ENCODE assay signal across 8 cellular contexts in genomic region chr2:208025814-208026184, GRCh38. TPM values are rescaled to one million over a fixed set of nuclear protein-coding genes. Genes with fewer than 3 reads are reported as not detected.
A peak's percentile ranks its signal among the peaks of the same experiment; 100 is the strongest.
DNase-seq lines count a peak whose midpoint lies in the region; ATAC-seq and TF ChIP-seq lines count a peak whose summit lies in the region.

No MANE protein-coding gene starts in this region.

- no peaks in the 10 kb centered on the region for H3K36me3 ChIP-seq in stomach

- WGBS in stomach, 5 donors, result 52 to 62% (median 57%) methylated on average over 10 of the region's 10 CpGs

- no peak for TF ChIP-seq POLR2A in stomach (IDR thresholded peaks at IDR 0.05)

- no peaks in the 10 kb centered on the region for H3K27me3 Mint-ChIP-seq in memory B cell

- ATAC-seq in HG02763 (IDR thresholded peaks at IDR 0.05; ENCODE audit: unreplicated experiment) (peak; percentile 12), SK-N-SH treated with all-trans-retinoic acid at 6 μM for 48 hours (peak; percentile 6; the same call in 2 of the 3 replicates), memory B cell (ENCODE audit: low read depth) (peak; percentile 11)

- no peak for TF ChIP-seq EP300 in stomach (IDR thresholded peaks at IDR 0.05)

- H3K27ac ChIP-seq in stomach, result peak overlapping the region; percentile 72 to 91 (median 87)

- peaks cover 1% of the 10 kb centered on the region for H3K9me3 Mint-ChIP-seq in memory B cell

- peaks cover 13 to 42% (median 30%) of the 10 kb centered on the region in 4 donors for H3K4me1 ChIP-seq in stomach

- H3K9me3 ChIP-seq in stomach, result no peaks in the 10 kb centered on the region

- DNase-seq in GM12865 (ENCODE audit: low read depth), result peak; percentile 53
- no peak for DNase-seq in cardiac fibroblast (ENCODE audit: low read depth in 2 of 2)
- no peak for DNase-seq in memory B cell (ENCODE audit: low spot score in 2 of 2)
- DNase-seq in stomach, result no peak
- no peak for DNase-seq in epidermal melanocyte (ENCODE audit: insufficient read length, low spot score)
- DNase-seq in SHP77 treated with DMSO at 0.1 percent for 48 hours (lab: John Stamatoyannopoulos, UW), result no peak

- no peaks in the 10 kb centered on the region for H3K36me3 Mint-ChIP-seq in memory B cell

- no peak for TF ChIP-seq CTCF in GM12865 (IDR thresholded peaks at IDR 0.05; ENCODE audit: insufficient read depth, low read depth, low read length, missing control alignments)
- no peak for TF ChIP-seq CTCF in cardiac fibroblast (IDR thresholded peaks at IDR 0.05; ENCODE audit: low read depth, low read length)
- no peak for TF ChIP-seq CTCF in stomach (IDR thresholded peaks at IDR 0.05)

- intact Hi-C loops in stomach (cut with DNase I; ENCODE audit: low total_unique reads), result no loop called here

- peak overlapping the region; percentile 94 for H3K27ac Mint-ChIP-seq in memory B cell

- peak overlapping the region; percentile 99 for H3K4me3 Mint-ChIP-seq in memory B cell

- peaks cover 14% of the 10 kb centered on the region for H3K4me1 Mint-ChIP-seq in memory B cell

- H3K27me3 ChIP-seq in stomach, result no peaks in the 10 kb centered on the region

- H3K4me3 ChIP-seq in GM12865 (ENCODE audit: low read depth, low read length) (peak overlapping the region; percentile 67), cardiac fibroblast (replicated peaks in 1 of 2; ENCODE audit: low read depth in 2 of 2, low read length in 2 of 2) (peak overlapping the region; percentile 85 to 97), stomach (peak overlapping the region; percentile 76 to 81 (median 78))

TF ChIP-seq in SK-N-SH treated with all-trans-retinoic acid at 6 μM for 48 hours, 23 proteins besides CTCF, POLR2A, EP300 and RAD21:
- TF ChIP-seq ZC3H10 (CRISPR knock-in tag; IDR thresholded peaks at IDR 0.05) (no peak), SNAI2 (CRISPR knock-in tag; IDR thresholded peaks at IDR 0.05) (no peak), ZNF70 (CRISPR knock-in tag; IDR thresholded peaks at IDR 0.05) (no peak), TCF4 (CRISPR knock-in tag; IDR thresholded peaks at IDR 0.05; ENCODE audit: borderline replicate concordance) (no peak), TOX (CRISPR knock-in tag; IDR thresholded peaks at IDR 0.05; ENCODE audit: borderline replicate concordance) (no peak), ZFP30 (CRISPR knock-in tag; IDR thresholded peaks at IDR 0.05) (no peak), OSR1 (CRISPR knock-in tag; IDR thresholded peaks at IDR 0.05) (no peak), PPARA (CRISPR knock-in tag; IDR thresholded peaks at IDR 0.05; ENCODE audit: borderline replicate concordance) (no peak), ARNTL (CRISPR knock-in tag; IDR thresholded peaks at IDR 0.05; ENCODE audit: borderline replicate concordance, low read depth) (no peak), ZNF565 (CRISPR knock-in tag; conservative IDR thresholded peaks at IDR 0.05; ENCODE audit: low read depth) (no peak), PATZ1 (CRISPR knock-in tag; IDR thresholded peaks at IDR 0.05; ENCODE audit: borderline replicate concordance) (no peak), TSHZ2 (CRISPR knock-in tag; IDR thresholded peaks at IDR 0.05) (no peak), RARB (CRISPR knock-in tag; IDR thresholded peaks at IDR 0.05) (no peak), CSDC2 (CRISPR knock-in tag; IDR thresholded peaks at IDR 0.05) (no peak)
TF ChIP-seq in SK-N-SH treated with all-trans-retinoic acid at 6 μM for 48 hours: peak in this region for 0.

RNA-seq across cellular contexts. Expression of gene PLEKHM3, which starts 0.5 kb away (rescaled TPM):
- total RNA-seq in stomach, result 10 to 100 TPM in 3 of 5 donors, 1 to 10 TPM in 2; 4.9 to 35.1 (median 11.3) TPM
- 1 to 10 TPM; 2.1 to 3.5 (median 2.7) TPM for polyA plus RNA-seq in stomach
